ENCODE assay signal across 8 cellular contexts in genomic region chr10:96287392-96288105, GRCh38. TPM values are rescaled to one million over a fixed set of nuclear protein-coding genes. Genes with fewer than 3 reads are reported as not detected.
DNase-seq lines count a peak whose midpoint lies in the region; ATAC-seq, FAIRE-seq and TF ChIP-seq lines count a peak whose summit lies in the region.

No MANE protein-coding gene starts in this region.

- intact Hi-C loops in mucosa of descending colon (cut with DNase I, micrococcal nuclease), result no loop called here

- no peaks in the 10 kb centered on the region for H3K9me2 ChIP-seq in SU-DHL-6 (replicated peaks; ENCODE audit: insufficient read depth, low read length)

- H4K20me1 ChIP-seq in SU-DHL-6 (ENCODE audit: low read depth, low read length), result no peaks in the 10 kb centered on the region

- peaks cover 4% of the 10 kb centered on the region; the same call in 1 of the 2 replicates for H3K79me2 ChIP-seq in SU-DHL-6 (ENCODE audit: insufficient read depth, low read length)

- peaks cover 64% of the 10 kb centered on the region for H3F3A ChIP-seq in SU-DHL-6 (ENCODE audit: insufficient read depth)

- H3K4me3 ChIP-seq in SU-DHL-6 (ENCODE audit: insufficient read depth, low read length, poor library complexity, severe bottlenecking) (peak overlapping the region; percentile 45), mucosa of descending colon (no peak overlapping the region)

- FAIRE-seq in GM19239 (lab: Jason Lieb, UNC) (peak; percentile 100), H54 (lab: Jason Lieb, UNC) (no peak)

- H3K9ac ChIP-seq in SU-DHL-6 (ENCODE audit: low read length), result peak overlapping the region; percentile 53

- DNase-seq in CD1c-positive myeloid dendritic cell (ENCODE audit: extremely low spot score) (peak; percentile 8), GM19239 (ENCODE audit: insufficient read length, low spot score) (no peak), mucosa of descending colon (peak in 2 of 3 donors; percentile 41 to 76), H54 (ENCODE audit: insufficient read length, low spot score) (no peak)
- no peak for DNase-seq in stimulated activated CD4-positive, alpha-beta T cell treated with anti-CD3 and anti-CD28 coated beads, Interleukin-2, amount 100 ng/mL, for 48 hours
- no peak for DNase-seq in activated naive CD4-positive, alpha-beta T cell treated with anti-CD3 and anti-CD28 coated beads, Interleukin-2, amount 50 U/mL, for 16 hours

- H3K27me3 ChIP-seq in SU-DHL-6 (ENCODE audit: low read length), result no peaks in the 10 kb centered on the region

- H3K4me2 ChIP-seq in SU-DHL-6 (ENCODE audit: low read depth, low read length, poor library complexity, severe bottlenecking), result peak overlapping the region; percentile 82

- H3K27ac ChIP-seq in SU-DHL-6 (ENCODE audit: low read depth, low read length), result peak overlapping the region; percentile 96

- TF ChIP-seq POLR2A in H54 (IDR thresholded peaks at IDR 0.05; ENCODE audit: low read depth, low read length), result no peak

- H3K4me1 ChIP-seq in mucosa of descending colon (ENCODE audit: low read depth), result peaks cover 7% of the 10 kb centered on the region

- H3K36me3 ChIP-seq in SU-DHL-6 (ENCODE audit: low read length) (no peaks in the 10 kb centered on the region), mucosa of descending colon (ENCODE audit: low read depth) (no peaks in the 10 kb centered on the region)

- H3K9me3 ChIP-seq in SU-DHL-6 (ENCODE audit: insufficient read depth, low read length) (no peaks in the 10 kb centered on the region), mucosa of descending colon (no peaks in the 10 kb centered on the region)

- peak; percentile 70 for ATAC-seq in HG03159 (IDR thresholded peaks at IDR 0.05; ENCODE audit: unreplicated experiment)
- ATAC-seq in mucosa of descending colon, result peak; percentile 87

- TF ChIP-seq CTCF in SU-DHL-6 (IDR thresholded peaks at IDR 0.05; ENCODE audit: insufficient read depth, low read length, poor library complexity, severe bottlenecking), result no peak
- TF ChIP-seq CTCF in mucosa of descending colon (IDR thresholded peaks at IDR 0.05), result no peak

- H2AFZ ChIP-seq in SU-DHL-6 (ENCODE audit: low read depth, low read length, severe bottlenecking), result no peak overlapping the region

RNA-seq across cellular contexts. Expression of gene BLNK, which starts 16.2 kb away (rescaled TPM):
- total RNA-seq in mucosa of descending colon, result 10 to 100 TPM; 13.2 to 45.7 (median 30.4) TPM

RNA-seq across cellular contexts. Expression of gene DNTT, which starts 16.7 kb away (rescaled TPM):
- not detected for total RNA-seq in mucosa of descending colon

Comparison
In these comparisons a context has a peak if more than half of its experiments do, and no peak if none do; other contexts are left out.
1. DNase-seq: peak in CD1c-positive myeloid dendritic cell (single experiment) and mucosa of descending colon (2 of 3); none in GM19239 (single experiment), H54 (single experiment), stimulated activated CD4-positive, alpha-beta T cell treated with anti-CD3 and anti-CD28 coated beads, Interleukin-2, amount 100 ng/mL, for 48 hours (0 of 2) and activated naive CD4-positive, alpha-beta T cell treated with anti-CD3 and anti-CD28 coated beads, Interleukin-2, amount 50 U/mL, for 16 hours (single experiment).